1 cellular context compared by ENCODE assay signal in the genomic region with DNA sequence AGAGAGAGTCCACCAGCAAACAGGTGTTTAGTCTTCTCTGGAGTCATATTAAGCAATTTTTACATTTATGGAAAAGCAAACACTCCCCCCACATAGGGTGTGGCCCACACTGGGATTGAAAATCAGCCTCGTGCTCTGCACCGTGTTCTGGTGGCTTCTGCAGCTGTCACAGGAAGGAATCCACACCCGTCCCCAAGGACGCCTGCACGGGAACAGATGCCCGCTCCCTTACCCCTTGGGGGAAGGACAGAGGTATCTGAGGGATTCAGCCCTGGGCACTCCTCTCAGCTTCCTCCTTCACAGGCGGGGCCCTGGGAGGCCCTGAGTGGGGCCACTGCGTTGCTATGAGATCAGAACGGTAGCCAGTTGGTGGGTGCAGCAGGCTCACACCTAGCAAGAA.
TF ChIP-seq lines count a peak whose summit lies in the region.

No MANE protein-coding gene starts in this region.

TF ChIP-seq in IMR-90, 13 proteins besides CTCF, POLR2A, EP300 and RAD21 (continued from another document):
- TF ChIP-seq RFX5 (IDR thresholded peaks at IDR 0.05; ENCODE audit: low read depth, low read length) (no peak), MXI1 (IDR thresholded peaks at IDR 0.05; ENCODE audit: borderline replicate concordance, low read depth, low read length) (no peak), NFE2L2 (IDR thresholded peaks at IDR 0.05; ENCODE audit: low read depth, low read length) (no peak), SMC3 (IDR thresholded peaks at IDR 0.05; ENCODE audit: low read depth, low read length) (no peak), CHD1 (IDR thresholded peaks at IDR 0.05; ENCODE audit: low read depth, low read length) (no peak), MAFK (IDR thresholded peaks at IDR 0.05; ENCODE audit: low read depth, low read length) (no peak)
